In the genomic region with DNA sequence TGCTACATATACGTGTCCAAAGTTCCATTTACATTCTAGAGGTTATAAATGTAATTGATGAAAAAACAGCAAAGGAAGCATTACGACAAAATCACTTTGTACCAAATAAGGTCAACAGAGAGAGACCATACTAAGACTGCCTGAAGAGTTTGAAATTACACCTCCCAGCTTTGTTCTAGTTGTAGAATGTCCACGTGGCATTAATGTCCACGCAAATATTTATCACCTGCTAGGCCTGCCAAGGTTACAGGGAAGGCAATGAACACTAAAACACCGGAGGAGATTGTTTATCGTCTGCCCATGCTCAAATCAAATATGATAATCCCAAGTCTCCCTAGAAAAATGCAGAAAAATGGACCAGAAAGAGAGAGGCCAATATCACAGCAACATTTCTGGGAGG, we compare ENCODE assay signal across 16 cellular contexts. TPM values are rescaled to one million over a fixed set of nuclear protein-coding genes. Genes with fewer than 3 reads are reported as not detected.
DNase-seq lines count a peak whose midpoint lies in the region; ATAC-seq and TF ChIP-seq lines count a peak whose summit lies in the region.
"Had no signal": no experiment of that assay in that cellular context is flagged by ENCODE, and none has a peak within 500 bp of the region (broad histone marks: within the 10 kb centered on the region; RNA-seq: fewer than 3 reads in every experiment).

No MANE protein-coding gene starts in this region.

- TF ChIP-seq CTCF in liver (IDR thresholded peaks at IDR 0.05; ENCODE audit: low read depth, low read length, missing input control) (no peak), stomach (IDR thresholded peaks at IDR 0.05) (no peak), suprapubic skin (IDR thresholded peaks at IDR 0.05) (no peak)

- H3K9me3 ChIP-seq in liver (ENCODE audit: control insufficient read depth in 4 of 4, low read length in 3 of 4) (no peaks in the 10 kb centered on the region), stomach (no peaks in the 10 kb centered on the region), suprapubic skin (no peaks in the 10 kb centered on the region)

- no peak overlapping the region for H3K9ac ChIP-seq in liver (ENCODE audit: low read depth in 1 of 2, low read length in 2 of 2)

- peaks cover 18 to 52% (median 26%) of the 10 kb centered on the region in 4 donors for H3K4me1 ChIP-seq in liver (ENCODE audit: control insufficient read depth in 4 of 4, insufficient read depth in 4 of 4, low read length in 3 of 4)
- peaks cover 17 to 76% (median 56%) of the 10 kb centered on the region in 4 donors for H3K4me1 ChIP-seq in stomach
- H3K4me1 ChIP-seq in suprapubic skin = peaks cover 21% of the 10 kb centered on the region

- H3K36me3 ChIP-seq in liver (ENCODE audit: control insufficient read depth in 4 of 4, insufficient read depth in 3 of 4, low read depth in 1 of 4, low read length in 3 of 4) (no peaks in the 10 kb centered on the region), stomach (no peaks in the 10 kb centered on the region), suprapubic skin (no peaks in the 10 kb centered on the region)

- no peaks in the 10 kb centered on the region for H3K27me3 ChIP-seq in liver (ENCODE audit: control insufficient read depth in 4 of 4, insufficient read depth in 4 of 4, low read length in 3 of 4)
- H3K27me3 ChIP-seq in stomach = no peaks in the 10 kb centered on the region
- H3K27me3 ChIP-seq in suprapubic skin = no peaks in the 10 kb centered on the region

- intact Hi-C loops in stomach (cut with DNase I; ENCODE audit: low total_unique reads) = no loop called here

- DNase-seq in NCI-H2029 treated with DMSO at 0.1 percent for 48 hours (lab: John Stamatoyannopoulos, UW) (peak; percentile 21), NCI-H2029 (lab: John Stamatoyannopoulos, UW) (no peak), NCI-H69 (lab: John Stamatoyannopoulos, UW) (peak; percentile 17), stomach (peak; percentile 32), suprapubic skin (ENCODE audit: low spot score in 2 of 2) (no peak)
- DNase-seq: Calu3; CD4-positive, alpha-beta memory T cell; DMS79 treated with DMSO at 0.1 percent for 48 hours; KG1; NCI-H2171 treated with DMSO at 0.1 percent for 48 hours; NCI-H446; NCI-H526 treated with DMSO at 0.1 percent for 48 hours; SHP77 had no signal

- H3K4me3 ChIP-seq in liver (ENCODE audit: low read depth in 1 of 3, low read length in 3 of 3) (no peak overlapping the region), stomach (no peak overlapping the region), suprapubic skin (no peak overlapping the region)
- H3K4me3 ChIP-seq: SK-N-MC had no signal

- TF ChIP-seq POLR2A in stomach (IDR thresholded peaks at IDR 0.05) = no peak
- no peak for TF ChIP-seq POLR2A in suprapubic skin (IDR thresholded peaks at IDR 0.05)

- peak overlapping the region; percentile 48 to 71 for H3K27ac ChIP-seq in liver (ENCODE audit: low read depth in 1 of 2, low read length in 2 of 2)
- peak overlapping the region in 3 of 5 donors; percentile 21 to 59 (median 42) for H3K27ac ChIP-seq in stomach
- no peak overlapping the region for H3K27ac ChIP-seq in suprapubic skin
- H3K27ac ChIP-seq: SK-N-MC had no signal

- TF ChIP-seq EP300 in stomach (IDR thresholded peaks at IDR 0.05) (no peak), suprapubic skin (IDR thresholded peaks at IDR 0.05) (no peak)

- WGBS in liver = 30% methylated on average over 6 of the region's 6 CpGs
- WGBS in stomach, 5 donors = 28 to 53% (median 46%) methylated on average over 6 of the region's 6 CpGs
- 86% methylated on average over 6 of the region's 6 CpGs for WGBS in suprapubic skin

- peak in 1 of 2 donors; percentile 7 for TF ChIP-seq RAD21 in liver (IDR thresholded peaks at IDR 0.05)

- ATAC-seq in HG02870 (IDR thresholded peaks at IDR 0.05; ENCODE audit: unreplicated experiment) = no peak

TF ChIP-seq in liver, 16 proteins besides CTCF, POLR2A, EP300 and RAD21:
- TF ChIP-seq HNF4A (conservative IDR thresholded peaks at IDR 0.05) (peak in 1 of 2 donors; percentile 49), SP1 (IDR thresholded peaks at IDR 0.05) (no peak), RXRA (IDR thresholded peaks at IDR 0.05) (peak in 1 of 2 donors; percentile 68), GABPA (IDR thresholded peaks at IDR 0.05 in 1 of 2, conservative IDR thresholded peaks at IDR 0.05 in 1 of 2) (no peak), FOXA2 (IDR thresholded peaks at IDR 0.05) (peak; percentile 35), FOXA1 (IDR thresholded peaks at IDR 0.05) (no peak), JUND (IDR thresholded peaks at IDR 0.05) (no peak), EGR1 (IDR thresholded peaks at IDR 0.05; ENCODE audit: low read depth in 2 of 2) (no peak), HNF4G (IDR thresholded peaks at IDR 0.05) (no peak), NR2F2 (IDR thresholded peaks at IDR 0.05) (no peak), YY1 (IDR thresholded peaks at IDR 0.05) (peak; percentile 63), TAF1 (conservative IDR thresholded peaks at IDR 0.05) (no peak)
- TF ChIP-seq, protein P1, sequence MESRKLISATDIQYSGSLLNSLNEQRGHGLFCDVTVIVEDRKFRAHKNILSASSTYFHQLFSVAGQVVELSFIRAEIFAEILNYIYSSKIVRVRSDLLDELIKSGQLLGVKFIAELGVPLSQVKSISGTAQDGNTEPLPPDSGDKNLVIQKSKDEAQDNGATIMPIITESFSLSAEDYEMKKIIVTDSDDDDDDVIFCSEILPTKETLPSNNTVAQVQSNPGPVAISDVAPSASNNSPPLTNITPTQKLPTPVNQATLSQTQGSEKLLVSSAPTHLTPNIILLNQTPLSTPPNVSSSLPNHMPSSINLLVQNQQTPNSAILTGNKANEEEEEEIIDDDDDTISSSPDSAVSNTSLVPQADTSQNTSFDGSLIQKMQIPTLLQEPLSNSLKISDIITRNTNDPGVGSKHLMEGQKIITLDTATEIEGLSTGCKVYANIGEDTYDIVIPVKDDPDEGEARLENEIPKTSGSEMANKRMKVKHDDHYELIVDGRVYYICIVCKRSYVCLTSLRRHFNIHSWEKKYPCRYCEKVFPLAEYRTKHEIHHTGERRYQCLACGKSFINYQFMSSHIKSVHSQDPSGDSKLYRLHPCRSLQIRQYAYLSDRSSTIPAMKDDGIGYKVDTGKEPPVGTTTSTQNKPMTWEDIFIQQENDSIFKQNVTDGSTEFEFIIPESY (IDR thresholded peaks at IDR 0.05) = peak; percentile 39
- TF ChIP-seq, protein P2, sequence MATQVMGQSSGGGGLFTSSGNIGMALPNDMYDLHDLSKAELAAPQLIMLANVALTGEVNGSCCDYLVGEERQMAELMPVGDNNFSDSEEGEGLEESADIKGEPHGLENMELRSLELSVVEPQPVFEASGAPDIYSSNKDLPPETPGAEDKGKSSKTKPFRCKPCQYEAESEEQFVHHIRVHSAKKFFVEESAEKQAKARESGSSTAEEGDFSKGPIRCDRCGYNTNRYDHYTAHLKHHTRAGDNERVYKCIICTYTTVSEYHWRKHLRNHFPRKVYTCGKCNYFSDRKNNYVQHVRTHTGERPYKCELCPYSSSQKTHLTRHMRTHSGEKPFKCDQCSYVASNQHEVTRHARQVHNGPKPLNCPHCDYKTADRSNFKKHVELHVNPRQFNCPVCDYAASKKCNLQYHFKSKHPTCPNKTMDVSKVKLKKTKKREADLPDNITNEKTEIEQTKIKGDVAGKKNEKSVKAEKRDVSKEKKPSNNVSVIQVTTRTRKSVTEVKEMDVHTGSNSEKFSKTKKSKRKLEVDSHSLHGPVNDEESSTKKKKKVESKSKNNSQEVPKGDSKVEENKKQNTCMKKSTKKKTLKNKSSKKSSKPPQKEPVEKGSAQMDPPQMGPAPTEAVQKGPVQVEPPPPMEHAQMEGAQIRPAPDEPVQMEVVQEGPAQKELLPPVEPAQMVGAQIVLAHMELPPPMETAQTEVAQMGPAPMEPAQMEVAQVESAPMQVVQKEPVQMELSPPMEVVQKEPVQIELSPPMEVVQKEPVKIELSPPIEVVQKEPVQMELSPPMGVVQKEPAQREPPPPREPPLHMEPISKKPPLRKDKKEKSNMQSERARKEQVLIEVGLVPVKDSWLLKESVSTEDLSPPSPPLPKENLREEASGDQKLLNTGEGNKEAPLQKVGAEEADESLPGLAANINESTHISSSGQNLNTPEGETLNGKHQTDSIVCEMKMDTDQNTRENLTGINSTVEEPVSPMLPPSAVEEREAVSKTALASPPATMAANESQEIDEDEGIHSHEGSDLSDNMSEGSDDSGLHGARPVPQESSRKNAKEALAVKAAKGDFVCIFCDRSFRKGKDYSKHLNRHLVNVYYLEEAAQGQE (IDR thresholded peaks at IDR 0.05) = no peak
- TF ChIP-seq, protein P3, sequence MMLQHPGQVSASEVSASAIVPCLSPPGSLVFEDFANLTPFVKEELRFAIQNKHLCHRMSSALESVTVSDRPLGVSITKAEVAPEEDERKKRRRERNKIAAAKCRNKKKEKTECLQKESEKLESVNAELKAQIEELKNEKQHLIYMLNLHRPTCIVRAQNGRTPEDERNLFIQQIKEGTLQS (IDR thresholded peaks at IDR 0.05) = no peak
- TF ChIP-seq, protein P4, sequence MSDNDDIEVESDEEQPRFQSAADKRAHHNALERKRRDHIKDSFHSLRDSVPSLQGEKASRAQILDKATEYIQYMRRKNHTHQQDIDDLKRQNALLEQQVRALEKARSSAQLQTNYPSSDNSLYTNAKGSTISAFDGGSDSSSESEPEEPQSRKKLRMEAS (IDR thresholded peaks at IDR 0.05) = peak; percentile 39

RNA-seq across cellular contexts. Expression of gene RALGAPA2, which starts 6.2 kb away (rescaled TPM):
- total RNA-seq in liver (10 to 100 TPM; 14.8 to 89.9 TPM), stomach (100 to 1,000 TPM in 2 of 5 donors, 10 to 100 TPM in 3; 37.1 to 159 (median 71.2) TPM), suprapubic skin (10 to 100 TPM; 51.9 to 97.8 (median 72.0) TPM)
- polyA plus RNA-seq in liver (10 to 100 TPM; 20.2 to 29.9 TPM), stomach (10 to 100 TPM in 1 of 3 donors, 1 to 10 TPM in 2; 4.3 to 12.1 (median 8.6) TPM)

Comparison
In these comparisons a context has a peak if more than half of its experiments do, and no peak if none do; other contexts are left out.
1. DNase-seq: peak in NCI-H2029 treated with DMSO at 0.1 percent for 48 hours (single experiment), NCI-H69 (single experiment) and stomach (single experiment); none in NCI-H2029 (single experiment) and suprapubic skin (0 of 2).